Comparison of ENCODE assay signal across 16 cellular contexts in genomic region chr1:211324992-211325775, GRCh38. TPM values are rescaled to one million over a fixed set of nuclear protein-coding genes. Genes with fewer than 3 reads are reported as not detected.
DNase-seq lines count a peak whose midpoint lies in the region; ATAC-seq, FAIRE-seq and TF ChIP-seq lines count a peak whose summit lies in the region.
"Had no signal": no experiment of that assay in that cellular context is flagged by ENCODE, and none has a peak within 500 bp of the region (broad histone marks: within the 10 kb centered on the region; RNA-seq: fewer than 3 reads in every experiment).

No MANE protein-coding gene starts in this region.

- no peak overlapping the region for H3K4me2 ChIP-seq in astrocyte (ENCODE audit: low read length)

- H3K27me3 Mint-ChIP-seq in astrocyte (ENCODE audit: low read depth, unreplicated experiment) = peaks cover 2% of the 10 kb centered on the region
- no peaks in the 10 kb centered on the region for H3K27me3 Mint-ChIP-seq in stimulated activated memory B cell treated with anti-CD40 and anti-IgM and Interleukin-4, amounts not matched to agents 10 μg/mL and 1 μg/mL and 100 μg/mL, for 72 hours

- no peak for ATAC-seq in stimulated activated memory B cell treated with anti-CD40 and anti-IgM and Interleukin-4, amounts not matched to agents 10 μg/mL and 1 μg/mL and 100 μg/mL, for 72 hours
- ATAC-seq in HG02610 (IDR thresholded peaks at IDR 0.05; ENCODE audit: unreplicated experiment) (no peak), left lobe of liver (no peak), psoas muscle (no peak)
- ATAC-seq: foreskin keratinocyte, PC-3 had no signal

- peak; percentile 48 for DNase-seq in activated effector memory CD4-positive, alpha-beta T cell treated with anti-CD3 and anti-CD28 coated beads, Interleukin-2, amount 50 U/mL, for 16 hours
- no peak for DNase-seq in activated effector memory CD4-positive, alpha-beta T cell treated with Interleukin-2 at 50 U/mL for 16 hours
- DNase-seq in NCI-H2107 (lab: John Stamatoyannopoulos, UW) (peak; percentile 34), astrocyte (ENCODE audit: low read depth) (no peak), left lobe of liver (ENCODE audit: low spot score) (no peak), psoas muscle (no peak)
- DNase-seq: effector CD8-positive, alpha-beta T cell; foreskin keratinocyte; Kasumi-1; NCI-H2171; PC-3; retina; stimulated activated CD4-positive, alpha-beta T cell treated with anti-CD3 and anti-CD28 coated beads, Interleukin-4, amount 100 ng/mL, for 24 hours; SW 1271 had no signal

- intact Hi-C loops in psoas muscle (cut with DNase I) = loop anchor here in 1 of 2 donors (5.0 to 10.0 kb wide), 3 partner anchors 57 to 330 kb away; no protein-coding TSS in a partner anchor

- H3K9ac ChIP-seq in astrocyte (ENCODE audit: low read length) = no peak overlapping the region

- no peak for FAIRE-seq in astrocyte (lab: Jason Lieb, UNC)

- H3K27ac ChIP-seq in astrocyte (ENCODE audit: low read depth, low read length) = no peak overlapping the region
- no peak overlapping the region for H3K27ac ChIP-seq in psoas muscle
- H3K27ac ChIP-seq: foreskin keratinocyte had no signal

- no peak overlapping the region for H2AFZ ChIP-seq in astrocyte (ENCODE audit: low read depth, low read length)

- H3K4me1 ChIP-seq in astrocyte (ENCODE audit: insufficient read depth, low read length) = peaks cover 12% of the 10 kb centered on the region
- H3K4me1 ChIP-seq in psoas muscle = peaks cover 3% of the 10 kb centered on the region
- H3K4me1 ChIP-seq: foreskin keratinocyte had no signal

- peaks cover 15% of the 10 kb centered on the region for H3K4me1 Mint-ChIP-seq in astrocyte (ENCODE audit: low read depth, unreplicated experiment)
- H3K4me1 Mint-ChIP-seq in stimulated activated memory B cell treated with anti-CD40 and anti-IgM and Interleukin-4, amounts not matched to agents 10 μg/mL and 1 μg/mL and 100 μg/mL, for 72 hours = peaks cover 54% of the 10 kb centered on the region

- peak overlapping the region; percentile 87 for H3K4me3 Mint-ChIP-seq in astrocyte (ENCODE audit: unreplicated experiment)
- peak overlapping the region; percentile 87 for H3K4me3 Mint-ChIP-seq in stimulated activated memory B cell treated with anti-CD40 and anti-IgM and Interleukin-4, amounts not matched to agents 10 μg/mL and 1 μg/mL and 100 μg/mL, for 72 hours

- peaks cover 31% of the 10 kb centered on the region for H3K79me2 ChIP-seq in astrocyte (ENCODE audit: insufficient read depth, low read length)

- H3K36me3 ChIP-seq in astrocyte (ENCODE audit: insufficient read depth, low read length) (no peaks in the 10 kb centered on the region), psoas muscle (ENCODE audit: insufficient read depth in 1 of 2, low read depth in 1 of 2) (no peaks in the 10 kb centered on the region)

- H3K27me3 ChIP-seq in astrocyte (ENCODE audit: insufficient read depth, low read length) (no peaks in the 10 kb centered on the region), psoas muscle (ENCODE audit: insufficient read depth in 3 of 3, low read length in 2 of 3) (no peaks in the 10 kb centered on the region)
- H3K27me3 ChIP-seq: foreskin keratinocyte had no signal

- H3K9me3 ChIP-seq in astrocyte (ENCODE audit: insufficient read depth, low read depth, low read length) (no peaks in the 10 kb centered on the region), psoas muscle (no peaks in the 10 kb centered on the region)

- H3K4me3 ChIP-seq in astrocyte (ENCODE audit: insufficient read depth, low read depth, low read length) = no peak overlapping the region
- no peak overlapping the region for H3K4me3 ChIP-seq in psoas muscle

- H3K9me3 Mint-ChIP-seq in astrocyte (ENCODE audit: unreplicated experiment) = peaks cover 2% of the 10 kb centered on the region
- H3K9me3 Mint-ChIP-seq in stimulated activated memory B cell treated with anti-CD40 and anti-IgM and Interleukin-4, amounts not matched to agents 10 μg/mL and 1 μg/mL and 100 μg/mL, for 72 hours = no peaks in the 10 kb centered on the region

- TF ChIP-seq CTCF in astrocyte (IDR thresholded peaks at IDR 0.05; ENCODE audit: insufficient read depth, low read depth, low read length) = no peak
- no peak for TF ChIP-seq CTCF in psoas muscle (IDR thresholded peaks at IDR 0.05)

- no peak overlapping the region for H3K27ac Mint-ChIP-seq in astrocyte (ENCODE audit: unreplicated experiment)
- peak overlapping the region; percentile 82 for H3K27ac Mint-ChIP-seq in stimulated activated memory B cell treated with anti-CD40 and anti-IgM and Interleukin-4, amounts not matched to agents 10 μg/mL and 1 μg/mL and 100 μg/mL, for 72 hours

- peaks cover 23% of the 10 kb centered on the region for H4K20me1 ChIP-seq in astrocyte (ENCODE audit: insufficient read depth, low read length)

- WGBS in psoas muscle, 3 donors = 84 to 90% (median 84%) methylated on average over 12 of the region's 12 CpGs

- H3K36me3 Mint-ChIP-seq in astrocyte (ENCODE audit: low read depth, unreplicated experiment) = peaks cover 7% of the 10 kb centered on the region
- H3K36me3 Mint-ChIP-seq in stimulated activated memory B cell treated with anti-CD40 and anti-IgM and Interleukin-4, amounts not matched to agents 10 μg/mL and 1 μg/mL and 100 μg/mL, for 72 hours = peaks cover 8% of the 10 kb centered on the region

RNA-seq across cellular contexts. Expression of gene TRAF5, which starts 1.4 kb away (rescaled TPM):
- 14.4 and 18.8 TPM in 2 replicates for total RNA-seq in astrocyte
- 0.98 TPM for total RNA-seq in left lobe of liver
- total RNA-seq in psoas muscle = 1 to 10 TPM; 1.3 to 3.2 (median 1.8) TPM
- 1 to 10 TPM; 1.1 to 5.1 (median 1.3) TPM for polyA plus RNA-seq in psoas muscle

Comparison
In these comparisons a context has a peak if more than half of its experiments do, and no peak if none do; other contexts are left out.
1. DNase-seq: peak in activated effector memory CD4-positive, alpha-beta T cell treated with anti-CD3 and anti-CD28 coated beads, Interleukin-2, amount 50 U/mL, for 16 hours (single experiment) and NCI-H2107 (single experiment); none in activated effector memory CD4-positive, alpha-beta T cell treated with Interleukin-2 at 50 U/mL for 16 hours (single experiment), astrocyte (single experiment), left lobe of liver (single experiment) and psoas muscle (0 of 2).